Comparison of ENCODE assay signal across 15 cellular contexts in genomic region chr10:19828278-19829049, GRCh38. TPM values are rescaled to one million over a fixed set of nuclear protein-coding genes. Genes with fewer than 3 reads are reported as not detected.
DNase-seq lines count a peak whose midpoint lies in the region; ATAC-seq, FAIRE-seq and TF ChIP-seq lines count a peak whose summit lies in the region.
"Had no signal": no experiment of that assay in that cellular context is flagged by ENCODE, and none has a peak within 500 bp of the region (broad histone marks: within the 10 kb centered on the region; RNA-seq: fewer than 3 reads in every experiment).

No MANE protein-coding gene starts in this region.

- peaks cover 68% of the 10 kb centered on the region for H3K4me1 ChIP-seq in iPS-18a (ENCODE audit: control insufficient read depth, low read depth, low read length)
- peaks cover 39 to 44% of the 10 kb centered on the region in 2 donors for H3K4me1 ChIP-seq in gastrocnemius medialis

- no peak overlapping the region for H3K9ac ChIP-seq in iPS-18a (ENCODE audit: low read length)
- H3K9ac ChIP-seq: KMS-11 had no signal

- H3K9me3 ChIP-seq in iPS-18a (ENCODE audit: control insufficient read depth, low read depth, low read length) (no peaks in the 10 kb centered on the region), gastrocnemius medialis (no peaks in the 10 kb centered on the region)

- H3K4me3 ChIP-seq in coronary artery (peak overlapping the region; percentile 6), iPS-18a (ENCODE audit: low read length) (no peak overlapping the region), gastrocnemius medialis (no peak overlapping the region)

- H3K36me3 Mint-ChIP-seq in CD14-positive monocyte: peaks cover 26 to 40% of the 10 kb centered on the region in 2 donors

- H3K27me3 Mint-ChIP-seq in CD14-positive monocyte (ENCODE audit: low read depth in 3 of 3): no peaks in the 10 kb centered on the region

- intact Hi-C loops in CD14-positive monocyte (cut with micrococcal nuclease) (loop anchor here in 1 of 2 donors (5.0 kb wide), 1 partner anchor 174 kb away; no protein-coding TSS in a partner anchor), gastrocnemius medialis (cut with DNase I; ENCODE audit: low total_unique reads) (no loop called here)

- H3K4me3 Mint-ChIP-seq in CD14-positive monocyte: peak overlapping the region; percentile 20 to 84
- H3K4me3 Mint-ChIP-seq: HFFc6; T-helper 2 cell treated with Interferon-gamma antibody and Interleukin-4, amounts not matched to agents 5 μg/mL and 100 μg/mL, for 36 hours had no signal

- H3K27ac ChIP-seq in coronary artery (peak overlapping the region in 1 of 2 donors; percentile 60), iPS-18a (ENCODE audit: low read length) (peak overlapping the region; percentile 35), gastrocnemius medialis (peak overlapping the region; percentile 56 to 65 (median 61))
- H3K27ac ChIP-seq: KMS-11 had no signal

- H3K4me1 Mint-ChIP-seq in CD14-positive monocyte: peaks cover 89% of the 10 kb centered on the region

- TF ChIP-seq POLR2A in gastrocnemius medialis (IDR thresholded peaks at IDR 0.05): no peak

- peak; percentile 56 for DNase-seq in CD14-positive monocyte (ENCODE audit: low spot score)
- no peak for DNase-seq in coronary artery (ENCODE audit: low spot score)
- peak; percentile 37 to 38 for DNase-seq in gastrocnemius medialis
- no peak for DNase-seq in kidney glomerular epithelial cell (lab: John Stamatoyannopoulos, UW)
- no peak for DNase-seq in NCI-H524 treated with DMSO at 0.1 percent for 48 hours (lab: John Stamatoyannopoulos, UW)
- DNase-seq in ACHN: no peak
- DNase-seq in RCC 7860 (ENCODE audit: low spot score): no peak
- DNase-seq: activated CD8-positive, alpha-beta memory T cell treated with anti-CD3 and anti-CD28 coated beads for 24 hours; effector memory CD4-positive, alpha-beta T cell; HFFc6; stimulated activated CD4-positive, alpha-beta T cell treated with anti-CD3 and anti-CD28 coated beads, Interleukin-4, amount 100 ng/mL, for 1 hour; stimulated activated naive CD8-positive, alpha-beta T cell treated with anti-CD3 and anti-CD28 coated beads, Interleukin-15, Interleukin-2, amounts not matched to agents 100 U/mL and 50 U/mL, for 24 hours had no signal

- peaks cover 0 to 9% (median 4%) of the 10 kb centered on the region in 7 donors for H3K9me3 Mint-ChIP-seq in CD14-positive monocyte

- ATAC-seq in gastrocnemius medialis: peak; percentile 72 to 87
- ATAC-seq: stimulated activated naive CD8-positive, alpha-beta T cell treated with anti-CD3 and anti-CD28 coated beads, Interleukin-15, Interleukin-2, amounts not matched to agents 100 U/mL and 50 U/mL, for 24 hours had no signal

- H3K27me3 ChIP-seq in iPS-18a (ENCODE audit: control insufficient read depth, insufficient read depth, low read length) (no peaks in the 10 kb centered on the region), gastrocnemius medialis (no peaks in the 10 kb centered on the region)

- in situ Hi-C loops in gastrocnemius medialis (cut with MboI; ENCODE audit: low sequenced_read_pairs in 4 of 4): no loop called here
- in situ Hi-C loops in ACHN (cut with HindIII; ENCODE audit: low pct_ligation_motif_present, low pct_unique_long_range_greater_than_20kb, low sequenced_read_pairs): no loop called here

- TF ChIP-seq CTCF in CD14-positive monocyte (IDR thresholded peaks at IDR 0.05) (no peak), coronary artery (IDR thresholded peaks at IDR 0.05) (no peak), gastrocnemius medialis (IDR thresholded peaks at IDR 0.05 in 4 of 5, conservative IDR thresholded peaks at IDR 0.05 in 1 of 5) (no peak)

- no peak for FAIRE-seq in RCC 7860 (lab: Jason Lieb, UNC)

- H3K36me3 ChIP-seq in iPS-18a (ENCODE audit: control insufficient read depth, low read depth, low read length) (no peaks in the 10 kb centered on the region), gastrocnemius medialis (no peaks in the 10 kb centered on the region)

- peak overlapping the region; percentile 93 to 97 (median 94) for H3K27ac Mint-ChIP-seq in CD14-positive monocyte
- H3K27ac Mint-ChIP-seq: HFFc6; T-helper 2 cell treated with Interferon-gamma antibody and Interleukin-4, amounts not matched to agents 5 μg/mL and 100 μg/mL, for 36 hours had no signal

RNA-seq across cellular contexts. Expression of gene PLXDC2, which starts 12.2 kb away (rescaled TPM):
- polyA plus RNA-seq in CD14-positive monocyte: 100 to 1,000 TPM in 1 of 2 donors, 10 to 100 TPM in 1; 93.6 to 128 TPM
- total RNA-seq in gastrocnemius medialis: 10 to 100 TPM; 13.9 to 19.6 (median 15.0) TPM

Comparison
In these comparisons a context has a peak if more than half of its experiments do, and no peak if none do; other contexts are left out.
1. DNase-seq: peak in CD14-positive monocyte (single experiment) and gastrocnemius medialis (2 of 2); none in coronary artery (single experiment), kidney glomerular epithelial cell (single experiment), NCI-H524 treated with DMSO at 0.1 percent for 48 hours (single experiment), ACHN (single experiment) and RCC 7860 (single experiment).